ENCODE assay signal across 23 cellular contexts in the genomic region with DNA sequence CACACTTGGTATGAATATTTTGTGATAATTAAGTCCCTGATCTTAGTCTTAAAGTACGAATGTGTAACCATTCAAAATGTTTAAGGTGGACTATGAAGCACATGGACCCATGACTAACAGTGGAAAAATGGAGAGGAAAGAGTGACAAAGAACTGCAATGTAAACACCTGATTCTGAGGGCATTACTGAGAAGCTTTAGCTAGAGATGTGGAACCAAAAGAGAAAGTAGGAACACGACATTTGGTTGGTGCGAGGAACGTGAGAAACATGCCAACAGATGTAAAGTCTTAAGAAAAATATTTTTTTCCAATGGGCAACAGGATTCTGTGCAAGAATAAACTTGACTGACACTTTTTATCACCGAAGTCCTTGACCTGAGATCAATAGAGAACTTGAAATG.
"Had no signal": no experiment of that assay in that cellular context is flagged by ENCODE, and none has a peak within 500 bp of the region (broad histone marks: within the 10 kb centered on the region; RNA-seq: fewer than 3 reads in every experiment).

No MANE protein-coding gene starts in this region.

- H3K9ac ChIP-seq: neural progenitor cell, parathyroid adenoma had no signal

- H3K4me3 ChIP-seq: neural progenitor cell, ovary, psoas muscle, right lobe of liver, sigmoid colon, stomach, thoracic aorta, thyroid gland, tibial nerve, upper lobe of left lung, vagina had no signal

- H3K4me1 ChIP-seq: neural progenitor cell, parathyroid adenoma, psoas muscle, right lobe of liver, sigmoid colon, stomach, thyroid gland, tibial nerve, upper lobe of left lung, vagina had no signal

- DNase-seq: occipital lobe; ovary; posterior cingulate gyrus; psoas muscle; right cardiac atrium; right lobe of liver; sigmoid colon; small intestine; stimulated activated CD4-positive, alpha-beta T cell treated with anti-CD3 and anti-CD28 coated beads, Interleukin-15, amount 100 ng/mL, for 24 hours; stimulated activated CD4-positive, alpha-beta T cell treated with anti-CD3 and anti-CD28 coated beads, Interleukin-2, amount 100 ng/mL, for 24 hours; stimulated activated CD4-positive, alpha-beta T cell treated with anti-CD3 and anti-CD28 coated beads, Interleukin-2, amount 100 ng/mL, for 48 hours; stimulated activated CD4-positive, alpha-beta T cell treated with anti-CD3 and anti-CD28 coated beads, Interleukin-4, amount 100 ng/mL, for 24 hours; stimulated activated naive B cell treated with anti-CD40 and anti-IgM and Interleukin-4, amounts not matched to agents 10 μg/mL and 1 μg/mL and 100 μg/mL, for 72 hours; stimulated activated naive CD4-positive, alpha-beta T cell treated with Interleukin-2 at 50 U/mL for 16 hours; stomach; thyroid gland; trophoblast cell; upper lobe of left lung had no signal

- H3K4me2 ChIP-seq: neural progenitor cell had no signal

- H3K9me3 ChIP-seq: ovary, psoas muscle, right lobe of liver, thoracic aorta, tibial nerve, upper lobe of left lung, vagina had no signal

- H3K79me2 ChIP-seq: parathyroid adenoma had no signal

- H3K27me3 ChIP-seq: neural progenitor cell, ovary, right lobe of liver, sigmoid colon, stomach, thyroid gland, tibial nerve, upper lobe of left lung, vagina had no signal

- H2AFZ ChIP-seq: neural progenitor cell, parathyroid adenoma had no signal

- H3K36me3 ChIP-seq: neural progenitor cell, ovary, right lobe of liver, sigmoid colon, stomach, thoracic aorta, thyroid gland, tibial nerve, upper lobe of left lung, vagina had no signal

- H3K27ac ChIP-seq: neural progenitor cell, ovary, parathyroid adenoma, psoas muscle, right lobe of liver, sigmoid colon, stomach, thoracic aorta, thyroid gland, tibial nerve, upper lobe of left lung, vagina had no signal
